In genomic region chr17:7351665-7352558, GRCh38 we compare ENCODE assay signal across 8 cellular contexts. TPM values are rescaled to one million over a fixed set of nuclear protein-coding genes. Genes with fewer than 3 reads are reported as not detected.
DNase-seq lines count a peak whose midpoint lies in the region; ATAC-seq and TF ChIP-seq lines count a peak whose summit lies in the region.

TSS of gene KCTD11 (plus strand) at chr17:7352162.

- peaks cover 3% of the 10 kb centered on the region for H3F3A ChIP-seq in PC-3 (ENCODE audit: low read length, unreplicated experiment)

- H3K27me3 Mint-ChIP-seq in naive thymus-derived CD4-positive, alpha-beta T cell = no peaks in the 10 kb centered on the region
- no peaks in the 10 kb centered on the region for H3K27me3 Mint-ChIP-seq in stimulated activated naive CD8-positive, alpha-beta T cell treated with anti-CD3 and anti-CD28 coated beads, Interleukin-15, Interleukin-2, amounts not matched to agents 100 ng/mL and 50 ng/mL, for 24 hours

- ATAC-seq in GM18873 (IDR thresholded peaks at IDR 0.05; ENCODE audit: low FRiP score, unreplicated experiment) (peak; percentile 50), HG03135 (IDR thresholded peaks at IDR 0.05; ENCODE audit: unreplicated experiment) (peak; percentile 65), PC-3 (peak; percentile 79)
- peak; percentile 72 for ATAC-seq in naive thymus-derived CD4-positive, alpha-beta T cell

- H3K27ac Mint-ChIP-seq in naive thymus-derived CD4-positive, alpha-beta T cell = peak within 1 kb of the TSS; percentile 72 to 91 (median 86)
- H3K27ac Mint-ChIP-seq in stimulated activated naive CD8-positive, alpha-beta T cell treated with anti-CD3 and anti-CD28 coated beads, Interleukin-15, Interleukin-2, amounts not matched to agents 100 ng/mL and 50 ng/mL, for 24 hours = peak within 1 kb of the TSS; percentile 74

- H3K79me2 ChIP-seq in PC-3 (ENCODE audit: low read length) (peaks cover 35% of the 10 kb centered on the region), fibroblast of lung (ENCODE audit: control insufficient read depth, insufficient read depth, low read length) (peaks cover 19% of the 10 kb centered on the region)

- no peaks in the 10 kb centered on the region for H3K27me3 ChIP-seq in PC-3 (ENCODE audit: low read length)
- H3K27me3 ChIP-seq in fibroblast of lung (ENCODE audit: control insufficient read depth, insufficient read depth, low read length) = no peaks in the 10 kb centered on the region
- no peaks in the 10 kb centered on the region for H3K27me3 ChIP-seq in naive thymus-derived CD4-positive, alpha-beta T cell (ENCODE audit: control insufficient read depth in 2 of 2, insufficient read depth in 2 of 2, low read length in 2 of 2)

- POLR2A ChIA-PET in PC-3 (lab: Charles Lee; ENCODE audit: unreplicated experiment) = interaction anchor here (0.7 kb wide), 1 partner anchor 18 kb away, joined by 3 read pairs; no protein-coding TSS in a partner anchor
- POLR2A ChIA-PET in naive thymus-derived CD4-positive, alpha-beta T cell (lab: Charles Lee) = interaction anchor here (0.8 to 8.2 kb wide), 8 partner anchors 15 to 136 kb away, joined by 3 to 98 read pairs (median 6); partner anchors contain the start of genes ACAP1, NEURL4, POLR2A and TMEM102

- H3K4me3 ChIP-seq in PC-3 (ENCODE audit: low read length) (peak within 1 kb of the TSS; percentile 87), fibroblast of lung (replicated peaks in 1 of 4; ENCODE audit: control extremely low read depth in 1 of 4, insufficient read depth in 1 of 4, low read depth in 3 of 4, low read length in 4 of 4) (peak within 1 kb of the TSS; percentile 77 to 97 (median 90))
- H3K4me3 ChIP-seq in naive thymus-derived CD4-positive, alpha-beta T cell (ENCODE audit: low read length) = peak within 1 kb of the TSS; percentile 57

- no peaks in the 10 kb centered on the region for H3K36me3 ChIP-seq in PC-3 (ENCODE audit: low read depth, low read length)
- H3K36me3 ChIP-seq in fibroblast of lung (ENCODE audit: control insufficient read depth, insufficient read depth, low read length) = no peaks in the 10 kb centered on the region
- H3K36me3 ChIP-seq in naive thymus-derived CD4-positive, alpha-beta T cell (ENCODE audit: control insufficient read depth in 2 of 3, insufficient read depth in 3 of 3, low read length in 3 of 3) = peaks cover 0 to 31% (median 10%) of the 10 kb centered on the region in 3 experiments

- CTCF ChIA-PET in PC-3 (lab: Charles Lee) = no interaction called here
- CTCF ChIA-PET in naive thymus-derived CD4-positive, alpha-beta T cell (lab: Charles Lee) = interaction anchor here (0.7 to 5.3 kb wide), 4 partner anchors 15 to 85 kb away, joined by 3 to 67 read pairs (median 28); partner anchors contain the start of genes ACAP1, FGF11, NEURL4 and TMEM102

- H3K36me3 Mint-ChIP-seq in naive thymus-derived CD4-positive, alpha-beta T cell = peaks cover 0 to 28% (median 4%) of the 10 kb centered on the region in 5 donors
- peaks cover 21% of the 10 kb centered on the region for H3K36me3 Mint-ChIP-seq in stimulated activated naive CD8-positive, alpha-beta T cell treated with anti-CD3 and anti-CD28 coated beads, Interleukin-15, Interleukin-2, amounts not matched to agents 100 ng/mL and 50 ng/mL, for 24 hours (ENCODE audit: low read depth)

- peak within 1 kb of the TSS; percentile 88 for H3K9ac ChIP-seq in PC-3 (ENCODE audit: low read length)
- H3K9ac ChIP-seq in fibroblast of lung (ENCODE audit: insufficient read depth, low read length) = peak within 1 kb of the TSS; percentile 100

- H2AFZ ChIP-seq in PC-3 (ENCODE audit: low read length) (peak within 1 kb of the TSS; percentile 82), fibroblast of lung (ENCODE audit: low read length) (peak within 1 kb of the TSS; percentile 44)

- no peaks in the 10 kb centered on the region for H4K20me1 ChIP-seq in PC-3 (ENCODE audit: low read length)
- H4K20me1 ChIP-seq in fibroblast of lung (ENCODE audit: control insufficient read depth, extremely low read depth, insufficient read depth, low read length) = no peaks in the 10 kb centered on the region

- no peaks in the 10 kb centered on the region for H3K9me3 Mint-ChIP-seq in naive thymus-derived CD4-positive, alpha-beta T cell
- H3K9me3 Mint-ChIP-seq in stimulated activated naive CD8-positive, alpha-beta T cell treated with anti-CD3 and anti-CD28 coated beads, Interleukin-15, Interleukin-2, amounts not matched to agents 100 ng/mL and 50 ng/mL, for 24 hours = no peaks in the 10 kb centered on the region

- no peaks in the 10 kb centered on the region for H3K9me2 ChIP-seq in PC-3 (replicated peaks; ENCODE audit: low read length)

- TF ChIP-seq CTCF in PC-3 (conservative IDR thresholded peaks at IDR 0.05; ENCODE audit: low read depth, low read length) = peak; percentile 57
- peak; percentile 50 to 56 for TF ChIP-seq CTCF in fibroblast of lung (conservative IDR thresholded peaks at IDR 0.05 in 1 of 2, IDR thresholded peaks at IDR 0.05 in 1 of 2; ENCODE audit: low read depth in 1 of 2, low read length in 2 of 2)

- H3K9me3 ChIP-seq in PC-3 (ENCODE audit: low read length) (no peaks in the 10 kb centered on the region), fibroblast of lung (ENCODE audit: control insufficient read depth, insufficient read depth, low read depth, low read length) (no peaks in the 10 kb centered on the region)
- no peaks in the 10 kb centered on the region for H3K9me3 ChIP-seq in naive thymus-derived CD4-positive, alpha-beta T cell (ENCODE audit: control insufficient read depth in 2 of 3, low read length in 3 of 3)

- peak within 1 kb of the TSS; percentile 99 for H3K4me2 ChIP-seq in PC-3 (ENCODE audit: low read length)
- H3K4me2 ChIP-seq in fibroblast of lung (ENCODE audit: extremely low read depth, insufficient read depth, low read length) = peak within 1 kb of the TSS; percentile 98

- no TSS peak for BruUV-seq in PC-3 (replicated peaks; lab: Mats Ljungman, UMichigan)

- in situ Hi-C loops in ACHN (cut with HindIII; ENCODE audit: low pct_ligation_motif_present, low pct_unique_long_range_greater_than_20kb, low sequenced_read_pairs) = no loop called here

- H3K4me3 Mint-ChIP-seq in naive thymus-derived CD4-positive, alpha-beta T cell = peak within 1 kb of the TSS; percentile 78 to 94 (median 88)
- H3K4me3 Mint-ChIP-seq in stimulated activated naive CD8-positive, alpha-beta T cell treated with anti-CD3 and anti-CD28 coated beads, Interleukin-15, Interleukin-2, amounts not matched to agents 100 ng/mL and 50 ng/mL, for 24 hours = peak within 1 kb of the TSS; percentile 84

- H3K27ac ChIP-seq in PC-3 (ENCODE audit: low read length) (peak within 1 kb of the TSS; percentile 95), fibroblast of lung (ENCODE audit: insufficient read depth, low read length) (peak within 1 kb of the TSS; percentile 99)
- H3K27ac ChIP-seq in naive thymus-derived CD4-positive, alpha-beta T cell (ENCODE audit: low read depth, low read length) = peak within 1 kb of the TSS; percentile 74

- H3K4me1 Mint-ChIP-seq in naive thymus-derived CD4-positive, alpha-beta T cell = peaks cover 14 to 62% (median 43%) of the 10 kb centered on the region in 7 donors
- H3K4me1 Mint-ChIP-seq in stimulated activated naive CD8-positive, alpha-beta T cell treated with anti-CD3 and anti-CD28 coated beads, Interleukin-15, Interleukin-2, amounts not matched to agents 100 ng/mL and 50 ng/mL, for 24 hours (ENCODE audit: low read depth) = peaks cover 38% of the 10 kb centered on the region

- peak; percentile 94 for DNase-seq in ACHN
- peak; percentile 92 for DNase-seq in PC-3
- peak; percentile 48 to 70 for DNase-seq in activated T-helper 1 cell treated with anti-CD3 and anti-CD28 coated beads, Interleukin-2, amount 50 U/mL, for 16 hours (ENCODE audit: low read depth in 1 of 2, low spot score in 1 of 2)
- peak; percentile 82 to 91 for DNase-seq in fibroblast of lung (ENCODE audit: low read depth in 2 of 2)
- DNase-seq in naive thymus-derived CD4-positive, alpha-beta T cell = peak; percentile 40 to 88 (median 58)

- intact Hi-C loops in PC-3 (cut with micrococcal nuclease) = loop anchor here (5.0 kb wide), 1 partner anchor 85 kb away; the partner anchor contains the start of genes FGF11 and TMEM102
- intact Hi-C loops in naive thymus-derived CD4-positive, alpha-beta T cell (cut with micrococcal nuclease) = loop anchor here (1.0 to 10.0 kb wide), 10 partner anchors 16 to 335 kb away; partner anchors contain the start of genes NEURL4 (in 2 of the 2), POLR2A (in 2 of the 2), ACAP1 (in 1 of the 2) and GPS2 (in 1 of the 2)

- peaks cover 28% of the 10 kb centered on the region for H3K4me1 ChIP-seq in PC-3 (ENCODE audit: insufficient read depth, low read length)
- peaks cover 30% of the 10 kb centered on the region for H3K4me1 ChIP-seq in fibroblast of lung (ENCODE audit: control insufficient read depth, extremely low read depth, insufficient read depth, low read length)
- peaks cover 10 to 27% of the 10 kb centered on the region in 2 donors for H3K4me1 ChIP-seq in naive thymus-derived CD4-positive, alpha-beta T cell (ENCODE audit: control insufficient read depth in 2 of 2, insufficient read depth in 2 of 2, low read length in 2 of 2)

RNA-seq across cellular contexts. Expression of gene KCTD11, which starts in this region (rescaled TPM):
- 7.0 and 7.6 TPM in 2 replicates for total RNA-seq in PC-3 (2014; rRNA removed)
- total RNA-seq in fibroblast of lung = 8.8 and 9.0 TPM in 2 replicates
- polyA plus RNA-seq in fibroblast of lung = 8.4 and 11.9 TPM in 2 replicates
- polyA plus RNA-seq in fibroblast of lung (2012) = 12.4 and 16.5 TPM in 2 replicates
- polyA minus RNA-seq in fibroblast of lung (ENCODE audit: low replicate concordance) = 14.4 and 26.7 TPM in 2 replicates
- 10 to 100 TPM in 1 of 5 experiments, 1 to 10 TPM in 4; 2.7 to 13.7 (median 4.0) TPM for total RNA-seq in naive thymus-derived CD4-positive, alpha-beta T cell
- polyA plus RNA-seq in naive thymus-derived CD4-positive, alpha-beta T cell = 1 to 10 TPM in 1 of 2 donors, under 1 TPM in 1; 0.83 to 1.1 TPM

Comparison
In these comparisons a context has a peak if more than half of its experiments do, and no peak if none do; other contexts are left out.
1. Peak in every context shown above with its lines: DNase-seq, ATAC-seq, H3K4me3 ChIP-seq and H3K27ac ChIP-seq.